In genomic region chr10:6711286-6711817, GRCh38 we compare ENCODE assay signal across 25 cellular contexts.
"Had no signal": no experiment of that assay in that cellular context is flagged by ENCODE, and none has a peak within 500 bp of the region (broad histone marks: within the 10 kb centered on the region; RNA-seq: fewer than 3 reads in every experiment).

No MANE protein-coding gene starts in this region.

- FAIRE-seq: bronchial epithelial cell, islet of Langerhans, pancreas had no signal

- H3K27ac Mint-ChIP-seq: activated CD4-positive, alpha-beta memory T cell treated with anti-CD3 and anti-CD28 coated beads for 36 hours; activated naive CD8-positive, alpha-beta T cell treated with anti-CD3 and anti-CD28 coated beads for 36 hours; mesothelial cell of epicardium; natural killer cell; stimulated activated effector memory CD8-positive, alpha-beta T cell treated with anti-CD3 and anti-CD28 coated beads, Interleukin-12 subunit alpha, Interleukin-12 subunit beta, amount 100 ng/mL, for 72 hours had no signal

- H3K36me3 ChIP-seq: gastroesophageal sphincter, neutrophil, pancreas, right lobe of liver, suprapubic skin, transverse colon, uterus had no signal

- H3K4me1 ChIP-seq: gastroesophageal sphincter, pancreas, right lobe of liver, suprapubic skin, transverse colon, uterus had no signal

- H3K9me3 Mint-ChIP-seq: activated CD4-positive, alpha-beta memory T cell treated with anti-CD3 and anti-CD28 coated beads for 36 hours; activated naive CD8-positive, alpha-beta T cell treated with anti-CD3 and anti-CD28 coated beads for 36 hours; mesothelial cell of epicardium; natural killer cell; stimulated activated effector memory CD8-positive, alpha-beta T cell treated with anti-CD3 and anti-CD28 coated beads, Interleukin-12 subunit alpha, Interleukin-12 subunit beta, amount 100 ng/mL, for 72 hours; stimulated activated naive CD8-positive, alpha-beta T cell treated with anti-CD3 and anti-CD28 coated beads, Interleukin-15, amount 100 ng/mL, for 72 hours had no signal

- DNase-seq: activated CD4-positive, alpha-beta memory T cell treated with anti-CD3 and anti-CD28 coated beads for 36 hours; activated CD4-positive, alpha-beta T cell treated with anti-CD3 and anti-CD28 coated beads for 48 hours; activated naive CD4-positive, alpha-beta T cell treated with Interleukin-2 at 50 U/mL for 16 hours; activated naive CD8-positive, alpha-beta T cell treated with anti-CD3 and anti-CD28 coated beads for 36 hours; activated T-cell treated with anti-CD3 and anti-CD28 coated beads, Interleukin-2, amount 50 U/mL, for 48 hours; amniotic stem cell; cortex of kidney; left ventricle myocardium superior; mammary epithelial cell; natural killer cell; pancreas; right lobe of liver; stimulated activated CD4-positive, alpha-beta T cell treated with anti-CD3 and anti-CD28 coated beads, Interleukin-1b, Interleukin-23, amount 100 ng/mL, for 48 hours; stimulated activated naive CD8-positive, alpha-beta T cell treated with anti-CD3 and anti-CD28 coated beads, Interleukin-15, amount 100 ng/mL, for 72 hours; transverse colon; uterus had no signal

- ATAC-seq: gastroesophageal sphincter; left ventricle myocardium superior; natural killer cell; pancreas; right lobe of liver; stimulated activated effector memory CD8-positive, alpha-beta T cell treated with anti-CD3 and anti-CD28 coated beads, Interleukin-12 subunit alpha, Interleukin-12 subunit beta, amount 100 ng/mL, for 72 hours had no signal

- H3K4me3 Mint-ChIP-seq: activated CD4-positive, alpha-beta memory T cell treated with anti-CD3 and anti-CD28 coated beads for 36 hours; activated naive CD8-positive, alpha-beta T cell treated with anti-CD3 and anti-CD28 coated beads for 36 hours; mesothelial cell of epicardium; natural killer cell; stimulated activated effector memory CD8-positive, alpha-beta T cell treated with anti-CD3 and anti-CD28 coated beads, Interleukin-12 subunit alpha, Interleukin-12 subunit beta, amount 100 ng/mL, for 72 hours; stimulated activated naive CD8-positive, alpha-beta T cell treated with anti-CD3 and anti-CD28 coated beads, Interleukin-15, amount 100 ng/mL, for 72 hours had no signal

- H3K27ac ChIP-seq: epithelial cell of prostate, gastroesophageal sphincter, neutrophil, pancreas, right lobe of liver, skin epidermis, suprapubic skin, transverse colon, uterus had no signal

- H3K4me3 ChIP-seq: gastroesophageal sphincter, pancreas, right lobe of liver, skin epidermis, suprapubic skin, transverse colon, uterus had no signal

- H3K27me3 ChIP-seq: right lobe of liver had no signal

- H3K4me1 Mint-ChIP-seq: mesothelial cell of epicardium; stimulated activated effector memory CD8-positive, alpha-beta T cell treated with anti-CD3 and anti-CD28 coated beads, Interleukin-12 subunit alpha, Interleukin-12 subunit beta, amount 100 ng/mL, for 72 hours; stimulated activated naive CD8-positive, alpha-beta T cell treated with anti-CD3 and anti-CD28 coated beads, Interleukin-15, amount 100 ng/mL, for 72 hours had no signal

- H3K9me3 ChIP-seq: gastroesophageal sphincter, neutrophil, pancreas, right lobe of liver, suprapubic skin, transverse colon, uterus had no signal

- H3K36me3 Mint-ChIP-seq: activated CD4-positive, alpha-beta memory T cell treated with anti-CD3 and anti-CD28 coated beads for 36 hours; activated naive CD8-positive, alpha-beta T cell treated with anti-CD3 and anti-CD28 coated beads for 36 hours; mesothelial cell of epicardium; natural killer cell; stimulated activated effector memory CD8-positive, alpha-beta T cell treated with anti-CD3 and anti-CD28 coated beads, Interleukin-12 subunit alpha, Interleukin-12 subunit beta, amount 100 ng/mL, for 72 hours had no signal
